In the genomic region with DNA sequence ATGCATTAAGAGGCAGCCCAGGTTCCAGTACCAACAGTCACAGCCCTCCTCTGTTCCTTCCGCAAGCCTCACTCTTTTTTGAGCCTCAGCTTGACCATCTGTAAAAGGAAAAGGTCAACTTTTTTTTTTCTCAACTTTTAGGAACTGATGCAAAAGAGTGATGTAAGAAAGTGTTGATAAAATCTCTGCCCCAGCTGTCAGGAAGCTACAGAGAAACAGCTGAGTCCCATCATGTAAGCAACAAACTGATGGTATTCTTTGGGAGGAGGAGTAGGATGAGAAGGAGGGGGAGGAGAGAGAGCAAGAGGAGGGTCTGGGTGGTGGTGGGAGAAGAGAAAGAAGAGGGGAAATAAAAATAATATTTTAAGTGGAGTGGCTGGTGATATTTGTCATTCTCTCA, we compare ENCODE assay signal across 3 cellular contexts.
TF ChIP-seq lines count a peak whose summit lies in the region.

No MANE protein-coding gene starts in this region.

TF ChIP-seq in GM23338, 12 proteins besides CTCF, POLR2A, EP300 and RAD21 (continues in another document):
- TF ChIP-seq, protein P1, sequence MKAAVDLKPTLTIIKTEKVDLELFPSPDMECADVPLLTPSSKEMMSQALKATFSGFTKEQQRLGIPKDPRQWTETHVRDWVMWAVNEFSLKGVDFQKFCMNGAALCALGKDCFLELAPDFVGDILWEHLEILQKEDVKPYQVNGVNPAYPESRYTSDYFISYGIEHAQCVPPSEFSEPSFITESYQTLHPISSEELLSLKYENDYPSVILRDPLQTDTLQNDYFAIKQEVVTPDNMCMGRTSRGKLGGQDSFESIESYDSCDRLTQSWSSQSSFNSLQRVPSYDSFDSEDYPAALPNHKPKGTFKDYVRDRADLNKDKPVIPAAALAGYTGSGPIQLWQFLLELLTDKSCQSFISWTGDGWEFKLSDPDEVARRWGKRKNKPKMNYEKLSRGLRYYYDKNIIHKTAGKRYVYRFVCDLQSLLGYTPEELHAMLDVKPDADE (IDR thresholded peaks at IDR 0.05): no peak
- TF ChIP-seq EZH2 (IDR thresholded peaks at IDR 0.05; ENCODE audit: low read depth, unreplicated experiment) (no peak), EZH2phosphoT487 (IDR thresholded peaks at IDR 0.05; ENCODE audit: unreplicated experiment) (no peak), ZNF331 (CRISPR knock-in tag; IDR thresholded peaks at IDR 0.05; ENCODE audit: low read depth) (no peak), CREB1 (CRISPR knock-in tag; IDR thresholded peaks at IDR 0.05; ENCODE audit: low read depth) (no peak), NANOG (IDR thresholded peaks at IDR 0.05; ENCODE audit: borderline replicate concordance) (no peak), ZNF114 (CRISPR knock-in tag; IDR thresholded peaks at IDR 0.05) (no peak), STAT1 (IDR thresholded peaks at IDR 0.05; ENCODE audit: unreplicated experiment) (no peak)
- TF ChIP-seq, protein P2, sequence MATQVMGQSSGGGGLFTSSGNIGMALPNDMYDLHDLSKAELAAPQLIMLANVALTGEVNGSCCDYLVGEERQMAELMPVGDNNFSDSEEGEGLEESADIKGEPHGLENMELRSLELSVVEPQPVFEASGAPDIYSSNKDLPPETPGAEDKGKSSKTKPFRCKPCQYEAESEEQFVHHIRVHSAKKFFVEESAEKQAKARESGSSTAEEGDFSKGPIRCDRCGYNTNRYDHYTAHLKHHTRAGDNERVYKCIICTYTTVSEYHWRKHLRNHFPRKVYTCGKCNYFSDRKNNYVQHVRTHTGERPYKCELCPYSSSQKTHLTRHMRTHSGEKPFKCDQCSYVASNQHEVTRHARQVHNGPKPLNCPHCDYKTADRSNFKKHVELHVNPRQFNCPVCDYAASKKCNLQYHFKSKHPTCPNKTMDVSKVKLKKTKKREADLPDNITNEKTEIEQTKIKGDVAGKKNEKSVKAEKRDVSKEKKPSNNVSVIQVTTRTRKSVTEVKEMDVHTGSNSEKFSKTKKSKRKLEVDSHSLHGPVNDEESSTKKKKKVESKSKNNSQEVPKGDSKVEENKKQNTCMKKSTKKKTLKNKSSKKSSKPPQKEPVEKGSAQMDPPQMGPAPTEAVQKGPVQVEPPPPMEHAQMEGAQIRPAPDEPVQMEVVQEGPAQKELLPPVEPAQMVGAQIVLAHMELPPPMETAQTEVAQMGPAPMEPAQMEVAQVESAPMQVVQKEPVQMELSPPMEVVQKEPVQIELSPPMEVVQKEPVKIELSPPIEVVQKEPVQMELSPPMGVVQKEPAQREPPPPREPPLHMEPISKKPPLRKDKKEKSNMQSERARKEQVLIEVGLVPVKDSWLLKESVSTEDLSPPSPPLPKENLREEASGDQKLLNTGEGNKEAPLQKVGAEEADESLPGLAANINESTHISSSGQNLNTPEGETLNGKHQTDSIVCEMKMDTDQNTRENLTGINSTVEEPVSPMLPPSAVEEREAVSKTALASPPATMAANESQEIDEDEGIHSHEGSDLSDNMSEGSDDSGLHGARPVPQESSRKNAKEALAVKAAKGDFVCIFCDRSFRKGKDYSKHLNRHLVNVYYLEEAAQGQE (IDR thresholded peaks at IDR 0.05; ENCODE audit: unreplicated experiment): no peak

TF ChIP-seq in H1, 55 proteins besides CTCF, POLR2A, EP300 and RAD21:
- TF ChIP-seq, protein P3, sequence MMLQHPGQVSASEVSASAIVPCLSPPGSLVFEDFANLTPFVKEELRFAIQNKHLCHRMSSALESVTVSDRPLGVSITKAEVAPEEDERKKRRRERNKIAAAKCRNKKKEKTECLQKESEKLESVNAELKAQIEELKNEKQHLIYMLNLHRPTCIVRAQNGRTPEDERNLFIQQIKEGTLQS (IDR thresholded peaks at IDR 0.05; ENCODE audit: insufficient read depth, low read depth, low read length): no peak
- no peak for TF ChIP-seq SRF (IDR thresholded peaks at IDR 0.05; ENCODE audit: low read depth, low read length)
- TF ChIP-seq TBP (IDR thresholded peaks at IDR 0.05; ENCODE audit: low read depth, low read length): no peak
- no peak for TF ChIP-seq TAF1 (IDR thresholded peaks at IDR 0.05; ENCODE audit: low read depth, low read length)
- no peak for TF ChIP-seq RBBP5 (IDR thresholded peaks at IDR 0.05; ENCODE audit: borderline replicate concordance, low read depth, low read length)
- no peak for TF ChIP-seq POU5F1 (IDR thresholded peaks at IDR 0.05; ENCODE audit: low read depth, low read length)
- no peak for TF ChIP-seq NRF1 (IDR thresholded peaks at IDR 0.05; ENCODE audit: low read depth, low read length)
- no peak for TF ChIP-seq GABPA (IDR thresholded peaks at IDR 0.05; ENCODE audit: borderline replicate concordance, insufficient read depth, low read length)
- TF ChIP-seq JUND (IDR thresholded peaks at IDR 0.05; ENCODE audit: low read length): no peak
- TF ChIP-seq FOSL1 (IDR thresholded peaks at IDR 0.05; ENCODE audit: insufficient read depth, low read depth, low read length): no peak
- no peak for TF ChIP-seq RFX5 (IDR thresholded peaks at IDR 0.05; ENCODE audit: borderline replicate concordance, low read depth, low read length)
- TF ChIP-seq CHD2 (IDR thresholded peaks at IDR 0.05; ENCODE audit: low read length): no peak
- TF ChIP-seq CHD1 (IDR thresholded peaks at IDR 0.05; ENCODE audit: low read depth, low read length): no peak
- no peak for TF ChIP-seq KDM4A (IDR thresholded peaks at IDR 0.05; ENCODE audit: low read depth, low read length, severe bottlenecking)
- no peak for TF ChIP-seq SIRT6 (IDR thresholded peaks at IDR 0.05; ENCODE audit: low read length)

TF ChIP-seq in GM12891, 5 proteins besides CTCF, POLR2A, EP300 and RAD21:
- TF ChIP-seq SPI1 (IDR thresholded peaks at IDR 0.05; ENCODE audit: low read depth, low read length) (no peak), POLR2AphosphoS5 (IDR thresholded peaks at IDR 0.05; ENCODE audit: low read depth, low read length) (no peak), POU2F2 (IDR thresholded peaks at IDR 0.05; ENCODE audit: low read depth, low read length) (no peak), TAF1 (IDR thresholded peaks at IDR 0.05; ENCODE audit: low read depth, low read length) (no peak), PAX5 (IDR thresholded peaks at IDR 0.05; ENCODE audit: insufficient read depth, low read length, severe bottlenecking) (no peak)
